In genomic region chr9:91896513-91897121, GRCh38 we compare ENCODE assay signal across 1 cellular context.
TF ChIP-seq lines count a peak whose summit lies in the region.

No MANE protein-coding gene starts in this region.

TF ChIP-seq in HepG2, 621 proteins besides CTCF, POLR2A, EP300 and RAD21 (continued from another document):
- TF ChIP-seq MNT (IDR thresholded peaks at IDR 0.05) (no peak), PLRG1 (conservative IDR thresholded peaks at IDR 0.05) (no peak)
